8 cellular contexts compared by ENCODE assay signal in the genomic region with DNA sequence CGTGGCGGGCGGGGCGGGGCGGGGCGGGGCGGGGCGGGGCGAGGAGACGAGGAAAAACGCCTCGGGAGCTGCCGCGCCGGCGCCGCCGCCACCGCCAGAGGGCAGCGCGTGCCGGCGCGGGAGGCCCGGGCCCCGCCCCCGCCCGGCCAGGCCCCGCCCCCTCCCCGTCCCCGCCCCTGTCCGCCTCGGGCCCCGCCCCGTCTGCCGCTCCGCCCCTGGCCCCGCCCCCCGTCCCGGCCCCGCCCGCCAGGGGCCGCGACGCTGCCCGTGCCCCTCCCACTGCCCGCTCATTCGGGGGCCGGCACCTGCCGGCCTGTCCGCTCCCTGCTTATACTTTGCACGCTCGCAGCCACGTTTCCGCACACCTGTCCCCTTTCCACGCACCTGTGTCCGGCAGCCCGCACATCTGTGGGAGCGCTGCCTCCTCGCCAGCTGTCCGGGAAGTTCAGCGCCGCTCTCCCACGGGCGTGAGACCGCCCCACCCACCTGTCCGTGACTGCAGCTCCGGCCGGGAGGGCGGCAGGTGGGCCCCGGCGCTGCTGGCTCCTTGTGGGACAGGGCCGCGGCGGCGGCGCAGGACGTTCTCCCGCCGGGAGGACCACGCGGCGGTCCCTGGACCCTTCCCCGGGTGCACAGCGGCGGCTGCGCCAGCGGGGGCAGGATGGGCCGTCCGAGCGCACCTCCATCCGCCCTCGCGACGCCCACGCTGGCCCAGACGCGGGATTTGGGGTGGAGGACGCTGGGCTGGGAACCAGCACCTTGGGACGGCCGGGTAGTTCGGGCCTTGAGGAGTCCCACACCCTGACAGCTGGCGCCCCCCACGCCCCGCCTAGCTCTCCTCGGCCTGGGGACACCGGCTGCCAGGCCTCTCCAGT. TPM values are rescaled to one million over a fixed set of nuclear protein-coding genes. Genes with fewer than 3 reads are reported as not detected.
DNase-seq lines count a peak whose midpoint lies in the region; ATAC-seq and TF ChIP-seq lines count a peak whose summit lies in the region.

No MANE protein-coding gene starts in this region.

- intact Hi-C loops in CD8-positive, alpha-beta T cell (cut with DNase I, micrococcal nuclease), result loop anchor here (1.0 to 5.0 kb wide), 13 partner anchors 23 to 337 kb away; a partner anchor contains a TSS

- H3K9me3 ChIP-seq in CD8-positive, alpha-beta T cell (ENCODE audit: low read length), result no peaks in the 10 kb centered on the region

- H3K4me3 ChIP-seq in CD8-positive, alpha-beta T cell (ENCODE audit: low read depth, low read length), result peak overlapping the region; percentile 86
- no peak overlapping the region for H3K4me3 ChIP-seq in mesendoderm (ENCODE audit: low read length)

- no peaks in the 10 kb centered on the region for H3K36me3 ChIP-seq in CD8-positive, alpha-beta T cell (ENCODE audit: insufficient read depth, low read length)
- no peaks in the 10 kb centered on the region for H3K36me3 ChIP-seq in mesendoderm (ENCODE audit: control insufficient read depth, insufficient read depth, low read length)

- H3K4me1 Mint-ChIP-seq in CD8-positive, alpha-beta T cell (ENCODE audit: low read depth), result peaks cover 12% of the 10 kb centered on the region
- H3K4me1 Mint-ChIP-seq in activated CD8-positive, alpha-beta T cell treated with anti-CD3 and anti-CD28 coated beads, Interleukin-2, amount 10 ng/mL, durations not matched to agents 7 days and 5 days (ENCODE audit: low read depth), result peaks cover 21% of the 10 kb centered on the region
- H3K4me1 Mint-ChIP-seq in effector memory CD8-positive, alpha-beta T cell (ENCODE audit: low read depth in 2 of 2), result peaks cover 13 to 17% of the 10 kb centered on the region in 2 donors

- peaks cover 28% of the 10 kb centered on the region for H3K27me3 Mint-ChIP-seq in CD8-positive, alpha-beta T cell (ENCODE audit: low read depth)
- H3K27me3 Mint-ChIP-seq in activated CD8-positive, alpha-beta T cell treated with anti-CD3 and anti-CD28 coated beads, Interleukin-2, amount 10 ng/mL, durations not matched to agents 7 days and 5 days (ENCODE audit: low read depth), result peaks cover 29% of the 10 kb centered on the region
- peaks cover 33 to 45% of the 10 kb centered on the region in 2 donors for H3K27me3 Mint-ChIP-seq in effector memory CD8-positive, alpha-beta T cell

- CTCF ChIA-PET in CD8-positive, alpha-beta T cell (lab: Charles Lee), result interaction anchor here (2.0 kb wide), 1 partner anchor 46 kb away, joined by 8 read pairs; no protein-coding TSS in a partner anchor
- CTCF ChIA-PET in activated CD8-positive, alpha-beta T cell treated with anti-CD3 and anti-CD28 coated beads, Interleukin-2, amount 10 ng/mL, durations not matched to agents 7 days and 5 days (lab: Charles Lee), result interaction anchor here (0.8 to 1.7 kb wide), 2 partner anchors 23 to 259 kb away, joined by 3 to 6 read pairs; a partner anchor contains a TSS

- H3K18ac ChIP-seq in mesendoderm (ENCODE audit: low read length), result no peak overlapping the region

- H3K9me3 Mint-ChIP-seq in CD8-positive, alpha-beta T cell, result no peaks in the 10 kb centered on the region
- H3K9me3 Mint-ChIP-seq in activated CD8-positive, alpha-beta T cell treated with anti-CD3 and anti-CD28 coated beads, Interleukin-2, amount 10 ng/mL, durations not matched to agents 7 days and 5 days (ENCODE audit: insufficient read depth), result no peaks in the 10 kb centered on the region
- no peaks in the 10 kb centered on the region for H3K9me3 Mint-ChIP-seq in effector memory CD8-positive, alpha-beta T cell

- H3K27ac ChIP-seq in CD8-positive, alpha-beta T cell (ENCODE audit: low read depth, low read length), result peak overlapping the region; percentile 65
- H3K27ac ChIP-seq in mesendoderm (ENCODE audit: low read depth, low read length), result no peak overlapping the region

- H3K79me1 ChIP-seq in mesendoderm (ENCODE audit: low read length), result no peaks in the 10 kb centered on the region

- no peak overlapping the region for H2BK5ac ChIP-seq in mesendoderm (ENCODE audit: low read length)

- no peak overlapping the region for H3K56ac ChIP-seq in mesendoderm (ENCODE audit: low read length)

- WGBS in mesendoderm (ENCODE audit: extremely low coverage, insufficient coverage, low lambda C conversion rate), result no CpG with 5 or more reads among the region's 107 CpGs

- H3K4me1 ChIP-seq in CD8-positive, alpha-beta T cell (ENCODE audit: insufficient read depth, low read length), result peaks cover 26% of the 10 kb centered on the region
- no peaks in the 10 kb centered on the region for H3K4me1 ChIP-seq in mesendoderm (ENCODE audit: control insufficient read depth, low read depth, low read length)

- DNase-seq in CD8-positive, alpha-beta T cell, result peak; percentile 50 to 87 (median 74)
- peak; percentile 19 for DNase-seq in NCI-H1048 (lab: John Stamatoyannopoulos, UW)
- DNase-seq in activated CD8-positive, alpha-beta T cell treated with anti-CD3 and anti-CD28 coated beads, Interleukin-2, amount 10 ng/mL, durations not matched to agents 7 days and 5 days, result peak; percentile 79
- DNase-seq in effector memory CD8-positive, alpha-beta T cell, result peak; percentile 59 to 64 (median 62)
- DNase-seq in mesendoderm, result peak; percentile 45
- peak; percentile 59 for DNase-seq in stimulated activated CD8-positive, alpha-beta memory T cell treated with anti-CD3 and anti-CD28 coated beads, Interleukin-12 subunit alpha, Interleukin-12 subunit beta, amount 100 ng/mL, for 4 hours (ENCODE audit: low read depth)

- no peak overlapping the region for H2BK120ac ChIP-seq in mesendoderm (ENCODE audit: low read depth, low read length)

- no peak for TF ChIP-seq CTCF in CD8-positive, alpha-beta T cell (IDR thresholded peaks at IDR 0.05)

- H4K5ac ChIP-seq in mesendoderm (ENCODE audit: low read length), result no peak overlapping the region

- H3K9ac ChIP-seq in mesendoderm (ENCODE audit: low read length), result no peak overlapping the region

- no peaks in the 10 kb centered on the region for H3K79me2 ChIP-seq in mesendoderm (ENCODE audit: control insufficient read depth, insufficient read depth, low read length)

- H3K27ac Mint-ChIP-seq in CD8-positive, alpha-beta T cell, result peak overlapping the region; percentile 96
- H3K27ac Mint-ChIP-seq in activated CD8-positive, alpha-beta T cell treated with anti-CD3 and anti-CD28 coated beads, Interleukin-2, amount 10 ng/mL, durations not matched to agents 7 days and 5 days, result peak overlapping the region; percentile 87
- peak overlapping the region; percentile 87 to 90 for H3K27ac Mint-ChIP-seq in effector memory CD8-positive, alpha-beta T cell

- no peak overlapping the region for H4K8ac ChIP-seq in mesendoderm (ENCODE audit: low read depth, low read length)

- peak overlapping the region; percentile 89 for H3K4me3 Mint-ChIP-seq in CD8-positive, alpha-beta T cell
- peak overlapping the region; percentile 74 for H3K4me3 Mint-ChIP-seq in activated CD8-positive, alpha-beta T cell treated with anti-CD3 and anti-CD28 coated beads, Interleukin-2, amount 10 ng/mL, durations not matched to agents 7 days and 5 days
- peak overlapping the region; percentile 84 to 88 for H3K4me3 Mint-ChIP-seq in effector memory CD8-positive, alpha-beta T cell

- no peak overlapping the region for H2AK5ac ChIP-seq in mesendoderm (ENCODE audit: low read length)

- H3K27me3 ChIP-seq in CD8-positive, alpha-beta T cell (ENCODE audit: insufficient read depth, low read length), result peaks cover 12% of the 10 kb centered on the region
- H3K27me3 ChIP-seq in mesendoderm (ENCODE audit: insufficient read depth, low read length, poor library complexity), result peaks cover 19% of the 10 kb centered on the region

- POLR2A ChIA-PET in CD8-positive, alpha-beta T cell (lab: Charles Lee), result interaction anchor here (1.2 to 2.8 kb wide), 3 partner anchors 46 to 335 kb away, joined by 4 to 8 read pairs (median 5); a partner anchor contains a TSS
- POLR2A ChIA-PET in activated CD8-positive, alpha-beta T cell treated with anti-CD3 and anti-CD28 coated beads, Interleukin-2, amount 10 ng/mL, durations not matched to agents 7 days and 5 days (lab: Charles Lee), result interaction anchor here (1.3 kb wide), 1 partner anchor 12 kb away, joined by 3 read pairs; no protein-coding TSS in a partner anchor

- H2BK15ac ChIP-seq in mesendoderm (replicated peaks; ENCODE audit: low read depth), result no peak overlapping the region

- peak; percentile 59 for ATAC-seq in CD8-positive, alpha-beta T cell
- ATAC-seq in GM21576 (IDR thresholded peaks at IDR 0.05; ENCODE audit: unreplicated experiment) (peak; percentile 30), GM18861 (IDR thresholded peaks at IDR 0.05; ENCODE audit: unreplicated experiment) (no peak)
- ATAC-seq in activated CD8-positive, alpha-beta T cell treated with anti-CD3 and anti-CD28 coated beads, Interleukin-2, amount 10 ng/mL, durations not matched to agents 7 days and 5 days, result peak; percentile 47
- peak; percentile 33 for ATAC-seq in effector memory CD8-positive, alpha-beta T cell (replicated peaks)

- peak overlapping the region; percentile 34 for H3K4me2 ChIP-seq in mesendoderm (ENCODE audit: low read length)

- H3K36me3 Mint-ChIP-seq in CD8-positive, alpha-beta T cell, result peaks cover 4% of the 10 kb centered on the region
- H3K36me3 Mint-ChIP-seq in activated CD8-positive, alpha-beta T cell treated with anti-CD3 and anti-CD28 coated beads, Interleukin-2, amount 10 ng/mL, durations not matched to agents 7 days and 5 days (ENCODE audit: low read depth), result no peaks in the 10 kb centered on the region
- H3K36me3 Mint-ChIP-seq in effector memory CD8-positive, alpha-beta T cell (ENCODE audit: insufficient read depth), result peaks cover 20% of the 10 kb centered on the region

- H3K4ac ChIP-seq in mesendoderm (ENCODE audit: low read depth, low read length), result no peak overlapping the region

- H3K23ac ChIP-seq in mesendoderm (ENCODE audit: low read length), result no peak overlapping the region

RNA-seq across cellular contexts. Expression of a gene that starts 1.5 kb away (rescaled TPM):
- total RNA-seq in CD8-positive, alpha-beta T cell, result 10 to 100 TPM; 26.3 to 30.2 TPM
- 10 to 100 TPM in 1 of 2 experiments, 1 to 10 TPM in 1; 8.1 to 10.1 TPM for total RNA-seq in activated CD8-positive, alpha-beta T cell treated with anti-CD3 and anti-CD28 coated beads, Interleukin-2, amount 10 ng/mL, durations not matched to agents 7 days and 5 days
- 10.8 TPM for polyA plus RNA-seq in mesendoderm (2013, experiment 1 of 2)
- 11.3 TPM for polyA plus RNA-seq in mesendoderm (2013, experiment 2 of 2)

RNA-seq across cellular contexts. Expression of a gene that starts 16.7 kb away (rescaled TPM):
- under 1 TPM; 0.31 to 0.35 TPM for total RNA-seq in CD8-positive, alpha-beta T cell
- under 1 TPM in 1 of 2 experiments, not detected in 1; 0.45 TPM for total RNA-seq in activated CD8-positive, alpha-beta T cell treated with anti-CD3 and anti-CD28 coated beads, Interleukin-2, amount 10 ng/mL, durations not matched to agents 7 days and 5 days
- polyA plus RNA-seq in mesendoderm (2013, experiment 1 of 2), result 0.01 TPM
- polyA plus RNA-seq in mesendoderm (2013, experiment 2 of 2), result 0.01 TPM

RNA-seq across cellular contexts. Expression of a gene that starts 23.0 kb away (rescaled TPM):
- total RNA-seq in CD8-positive, alpha-beta T cell, result 10 to 100 TPM; 54.3 to 62.0 TPM
- total RNA-seq in activated CD8-positive, alpha-beta T cell treated with anti-CD3 and anti-CD28 coated beads, Interleukin-2, amount 10 ng/mL, durations not matched to agents 7 days and 5 days, result 10 to 100 TPM; 19.0 to 20.9 TPM
- 0.35 TPM for polyA plus RNA-seq in mesendoderm (2013, experiment 1 of 2)
- 0.21 TPM for polyA plus RNA-seq in mesendoderm (2013, experiment 2 of 2)

RNA-seq across cellular contexts. Expression of a gene that starts 36.5 kb away (rescaled TPM):
- total RNA-seq in CD8-positive, alpha-beta T cell, result 10 to 100 TPM; 28.2 to 29.7 TPM
- total RNA-seq in activated CD8-positive, alpha-beta T cell treated with anti-CD3 and anti-CD28 coated beads, Interleukin-2, amount 10 ng/mL, durations not matched to agents 7 days and 5 days, result 10 to 100 TPM; 15.9 to 16.2 TPM
- polyA plus RNA-seq in mesendoderm (2013, experiment 1 of 2), result 1.9 TPM
- 1.7 TPM for polyA plus RNA-seq in mesendoderm (2013, experiment 2 of 2)

Comparison
In these comparisons a context has a peak if more than half of its experiments do, and no peak if none do; other contexts are left out.
1. DNase-seq: peak in every context shown above with its lines; median percentile 79 in activated CD8-positive, alpha-beta T cell treated with anti-CD3 and anti-CD28 coated beads, Interleukin-2, amount 10 ng/mL, durations not matched to agents 7 days and 5 days; 74 in CD8-positive, alpha-beta T cell; 62 in effector memory CD8-positive, alpha-beta T cell; 59 in stimulated activated CD8-positive, alpha-beta memory T cell treated with anti-CD3 and anti-CD28 coated beads, Interleukin-12 subunit alpha, Interleukin-12 subunit beta, amount 100 ng/mL, for 4 hours; 45 in mesendoderm; 19 in NCI-H1048.